8 cellular contexts compared by ENCODE assay signal in the genomic region with DNA sequence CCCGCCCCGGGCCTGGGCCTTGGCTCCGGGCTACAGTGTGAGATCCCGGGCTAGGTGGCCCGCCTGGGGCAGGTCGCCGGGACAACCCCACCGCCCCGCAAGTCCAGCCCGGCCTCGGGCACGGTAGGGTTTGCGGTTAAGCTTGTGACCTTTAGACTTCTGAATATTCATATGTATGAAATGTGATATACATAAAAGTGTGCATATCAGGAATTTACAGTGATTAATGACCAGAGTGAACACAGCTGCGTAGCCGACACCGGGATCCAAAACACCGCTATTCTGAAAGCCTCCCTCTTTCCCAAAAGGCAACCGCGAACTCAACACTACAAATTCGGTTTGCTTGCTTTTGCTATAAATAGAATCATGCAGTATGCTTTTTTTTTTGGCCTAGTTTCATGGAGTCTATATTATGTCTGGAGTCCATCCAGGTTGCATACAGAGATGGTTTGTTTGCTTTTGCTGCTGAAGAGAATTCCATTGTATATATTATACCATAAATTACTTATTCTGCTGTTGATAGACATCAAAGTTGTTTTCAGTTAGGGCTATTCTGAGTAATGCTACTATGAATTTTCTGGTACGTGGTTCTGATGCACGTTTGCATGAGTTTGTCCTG. TPM values are rescaled to one million over a fixed set of nuclear protein-coding genes. Genes with fewer than 3 reads are reported as not detected.
DNase-seq lines count a peak whose midpoint lies in the region; ATAC-seq and TF ChIP-seq lines count a peak whose summit lies in the region.

No MANE protein-coding gene starts in this region.

- no peaks in the 10 kb centered on the region for H3K27me3 Mint-ChIP-seq in effector memory CD8-positive, alpha-beta T cell
- H3K27me3 Mint-ChIP-seq in naive thymus-derived CD8-positive, alpha-beta T cell, result no peaks in the 10 kb centered on the region

- H2AFZ ChIP-seq in OCI-LY3 (ENCODE audit: low read depth, low read length), result peak overlapping the region; percentile 71

- H3K36me3 Mint-ChIP-seq in effector memory CD8-positive, alpha-beta T cell (ENCODE audit: insufficient read depth), result peaks cover 45% of the 10 kb centered on the region
- peaks cover 0 to 17% (median 0%) of the 10 kb centered on the region in 3 donors for H3K36me3 Mint-ChIP-seq in naive thymus-derived CD8-positive, alpha-beta T cell

- TF ChIP-seq CTCF in GM12864 (IDR thresholded peaks at IDR 0.05; ENCODE audit: low read depth, low read length, missing control alignments) (no peak), OCI-LY3 (IDR thresholded peaks at IDR 0.05; ENCODE audit: low read depth, low read length) (no peak)

- H3K4me1 ChIP-seq in OCI-LY3 (ENCODE audit: low read length), result peaks cover 22% of the 10 kb centered on the region

- POLR2A ChIA-PET in naive thymus-derived CD8-positive, alpha-beta T cell (lab: Charles Lee), result interaction anchor here (0.9 to 3.2 kb wide), 12 partner anchors 10 to 428 kb away, joined by 3 to 26 read pairs (median 6); a partner anchor contains a TSS

- H3K9me3 Mint-ChIP-seq in effector memory CD8-positive, alpha-beta T cell, result no peaks in the 10 kb centered on the region
- H3K9me3 Mint-ChIP-seq in naive thymus-derived CD8-positive, alpha-beta T cell, result no peaks in the 10 kb centered on the region

- H3K27me3 ChIP-seq in OCI-LY3 (ENCODE audit: low read depth, low read length), result no peaks in the 10 kb centered on the region

- H3K27ac ChIP-seq in OCI-LY3 (ENCODE audit: low read length), result peak overlapping the region; percentile 35; the same call in 1 of the 2 replicates

- H3K79me2 ChIP-seq in OCI-LY3 (ENCODE audit: low read length), result peaks cover 44% of the 10 kb centered on the region

- H3K4me3 ChIP-seq in GM12864 (ENCODE audit: low read depth, low read length) (peak overlapping the region; percentile 95), OCI-LY3 (ENCODE audit: low read length) (peak overlapping the region; percentile 98)

- H3K9me3 ChIP-seq in OCI-LY3 (ENCODE audit: insufficient read depth, low read length), result no peaks in the 10 kb centered on the region

- peaks cover 18% of the 10 kb centered on the region for H3K36me3 ChIP-seq in OCI-LY3 (replicated peaks; ENCODE audit: low read depth, low read length)

- DNase-seq in GM12864 (ENCODE audit: low read depth) (no peak), SW 1271 (lab: John Stamatoyannopoulos, UW) (no peak), NCI-H128 (lab: John Stamatoyannopoulos, UW; ENCODE audit: unreplicated experiment) (no peak)
- no peak for DNase-seq in effector memory CD8-positive, alpha-beta T cell
- DNase-seq in naive thymus-derived CD8-positive, alpha-beta T cell, result peak in 1 of 10 donors; percentile 25

- peak overlapping the region; percentile 73 for H3K9ac ChIP-seq in OCI-LY3 (ENCODE audit: low read length)

- no peak for ATAC-seq in effector memory CD8-positive, alpha-beta T cell (replicated peaks)
- ATAC-seq in naive thymus-derived CD8-positive, alpha-beta T cell, result no peak
- ATAC-seq in GM18502 (IDR thresholded peaks at IDR 0.05; ENCODE audit: poor library complexity, unreplicated experiment), result no peak
- ATAC-seq in HG03097 (IDR thresholded peaks at IDR 0.05; ENCODE audit: low FRiP score, unreplicated experiment), result no peak

- peaks cover 14 to 35% of the 10 kb centered on the region in 2 donors for H3K4me1 Mint-ChIP-seq in effector memory CD8-positive, alpha-beta T cell (ENCODE audit: low read depth in 2 of 2)
- H3K4me1 Mint-ChIP-seq in naive thymus-derived CD8-positive, alpha-beta T cell, result peaks cover 12 to 47% (median 44%) of the 10 kb centered on the region in 4 donors

- peak overlapping the region; percentile 71 for H3K4me2 ChIP-seq in OCI-LY3 (ENCODE audit: low read length)

- H3K27ac Mint-ChIP-seq in effector memory CD8-positive, alpha-beta T cell, result peak overlapping the region; percentile 96
- peak overlapping the region; percentile 84 to 99 (median 94) for H3K27ac Mint-ChIP-seq in naive thymus-derived CD8-positive, alpha-beta T cell

- H4K20me1 ChIP-seq in OCI-LY3 (ENCODE audit: insufficient read depth, low read length), result peaks cover 31% of the 10 kb centered on the region

- peak overlapping the region; percentile 94 to 95 for H3K4me3 Mint-ChIP-seq in effector memory CD8-positive, alpha-beta T cell
- peak overlapping the region; percentile 88 to 100 (median 97) for H3K4me3 Mint-ChIP-seq in naive thymus-derived CD8-positive, alpha-beta T cell

RNA-seq across cellular contexts. Expression of a gene that starts 0.7 kb away (rescaled TPM):
- 100 to 1,000 TPM; 125 to 136 TPM for total RNA-seq in naive thymus-derived CD8-positive, alpha-beta T cell
- 10 to 100 TPM; 52.5 to 68.1 (median 58.1) TPM for polyA plus RNA-seq in naive thymus-derived CD8-positive, alpha-beta T cell

RNA-seq across cellular contexts. Expression of a gene that starts 18.4 kb away (rescaled TPM):
- 10 to 100 TPM; 26.7 to 30.6 TPM for total RNA-seq in naive thymus-derived CD8-positive, alpha-beta T cell
- 10 to 100 TPM; 38.8 to 64.4 (median 39.8) TPM for polyA plus RNA-seq in naive thymus-derived CD8-positive, alpha-beta T cell

RNA-seq across cellular contexts. Expression of a gene that starts 43.9 kb away (rescaled TPM):
- 10 to 100 TPM; 12.6 to 12.9 TPM for total RNA-seq in naive thymus-derived CD8-positive, alpha-beta T cell
- polyA plus RNA-seq in naive thymus-derived CD8-positive, alpha-beta T cell, result 1 to 10 TPM in 2 of 3 donors, under 1 TPM in 1; 0.96 to 1.7 (median 1.6) TPM
